Comparison of ENCODE assay signal across 17 cellular contexts in the genomic region with DNA sequence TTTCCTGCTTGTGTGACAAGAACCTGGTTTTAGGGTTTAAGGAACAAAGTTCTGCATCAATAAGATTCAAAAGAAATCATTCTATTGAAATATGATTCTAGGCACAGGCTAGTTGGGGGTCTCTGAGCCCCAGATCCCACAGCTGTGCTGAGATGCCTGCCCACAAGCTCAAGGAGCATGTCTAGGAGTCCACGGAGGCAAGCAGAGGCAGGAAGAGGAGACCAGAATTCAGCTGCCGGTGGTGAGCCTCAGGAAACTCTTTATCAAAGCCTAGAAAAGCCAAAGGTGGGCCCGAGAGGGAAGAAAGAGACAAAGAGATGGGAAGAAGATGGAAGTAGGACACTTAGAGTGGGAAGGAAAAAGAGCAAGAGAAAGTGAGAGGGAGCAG. TPM values are rescaled to one million over a fixed set of nuclear protein-coding genes. Genes with fewer than 3 reads are reported as not detected.
DNase-seq lines count a peak whose midpoint lies in the region; ATAC-seq, FAIRE-seq and TF ChIP-seq lines count a peak whose summit lies in the region.
"Had no signal": no experiment of that assay in that cellular context is flagged by ENCODE, and none has a peak within 500 bp of the region (broad histone marks: within the 10 kb centered on the region; RNA-seq: fewer than 3 reads in every experiment).

No MANE protein-coding gene starts in this region.

- H3K4me2 ChIP-seq in GM23338 (peak overlapping the region; percentile 63), PC-9 (peak overlapping the region; percentile 22), H1 (ENCODE audit: insufficient read depth in 1 of 2, low read depth in 2 of 2, low read length in 2 of 2) (no peak overlapping the region)

- no peak overlapping the region for H4K8ac ChIP-seq in H1 (ENCODE audit: extremely low read depth, insufficient read depth, low read length)

- H2AK5ac ChIP-seq in H1 (ENCODE audit: low read depth, low read length) = peak overlapping the region; percentile 85; the same call in 1 of the 2 replicates

- TF ChIP-seq CTCF in GM23338 (conservative IDR thresholded peaks at IDR 0.05; ENCODE audit: low read depth in 2 of 2) = no peak
- no peak for TF ChIP-seq CTCF in PC-9 (conservative IDR thresholded peaks at IDR 0.05)
- no peak for TF ChIP-seq CTCF in H1 (IDR thresholded peaks at IDR 0.05; ENCODE audit: control extremely low read depth in 1 of 3, insufficient read depth in 1 of 3, low read depth in 1 of 3, low read length in 3 of 3)
- no peak for TF ChIP-seq CTCF in osteocyte (IDR thresholded peaks at IDR 0.05)

- H2BK5ac ChIP-seq in H1 (ENCODE audit: low read depth, low read length) = peak overlapping the region; percentile 49

- H3K18ac ChIP-seq in H1 (ENCODE audit: extremely low read depth, low read length) = no peak overlapping the region

- H2AFZ ChIP-seq in GM23338 = no peak overlapping the region
- peak overlapping the region; percentile 52; the same call in 1 of the 2 replicates for H2AFZ ChIP-seq in PC-9
- no peak overlapping the region for H2AFZ ChIP-seq in H1 (ENCODE audit: low read length)

- H3K27me3 ChIP-seq in GM23338 (ENCODE audit: insufficient read depth) (no peaks in the 10 kb centered on the region), PC-9 (ENCODE audit: insufficient read depth, low read depth) (no peaks in the 10 kb centered on the region), H1 (replicated peaks in 1 of 4; ENCODE audit: control insufficient read depth in 3 of 4, extremely low read depth in 1 of 4, insufficient read depth in 3 of 4, low read length in 3 of 4) (no peaks in the 10 kb centered on the region), HAP-1 (ENCODE audit: low read depth) (no peaks in the 10 kb centered on the region)
- H3K27me3 ChIP-seq: brain microvascular endothelial cell, tibial artery had no signal

- H2BK12ac ChIP-seq in H1 (ENCODE audit: low read depth, low read length) = peak overlapping the region; percentile 41; the same call in 1 of the 2 replicates

- no peak overlapping the region for H3K23ac ChIP-seq in H1 (ENCODE audit: insufficient read length)

- no peaks in the 10 kb centered on the region for H4K20me1 ChIP-seq in GM23338 (replicated peaks; ENCODE audit: insufficient read depth)
- H4K20me1 ChIP-seq in PC-9 (ENCODE audit: insufficient read depth) = no peaks in the 10 kb centered on the region
- no peaks in the 10 kb centered on the region for H4K20me1 ChIP-seq in H1 (replicated peaks in 1 of 2; ENCODE audit: control insufficient read depth in 1 of 2, insufficient read depth in 2 of 2, low read length in 2 of 2)

- POLR2A ChIA-PET in PC-9 (lab: Charles Lee; ENCODE audit: unreplicated experiment) (interaction anchor here (0.6 to 1.0 kb wide), 7 partner anchors 11 to 43 kb away, joined by 3 to 19 read pairs (median 4); no protein-coding TSS in a partner anchor), H1 (lab: Charles Lee; ENCODE audit: partially characterized antibody) (interaction anchor here (0.8 to 27.8 kb wide), 9 partner anchors 10 to 326 kb away, joined by 3 to 452 read pairs (median 4); partner anchors contain the start of genes DDR1 and IER3)

- H3K9me3 ChIP-seq in PC-9 (ENCODE audit: insufficient read depth, low read depth) (no peaks in the 10 kb centered on the region), H1 (ENCODE audit: insufficient read depth in 2 of 2, low read depth in 1 of 2, low read length in 1 of 2) (peaks cover 0 to 9% of the 10 kb centered on the region in 2 experiments; a peak in 2 of 4 replicates), HAP-1 (no peaks in the 10 kb centered on the region)
- H3K9me3 ChIP-seq: prostate gland, tibial artery had no signal

- H3K27ac ChIP-seq in GM23338 (ENCODE audit: low read depth) (peak overlapping the region; percentile 88), PC-9 (no peak overlapping the region), H1 (ENCODE audit: low read depth, low read length) (peak overlapping the region; percentile 25; the same call in 1 of the 2 replicates)
- H3K27ac ChIP-seq: brain microvascular endothelial cell, prostate gland, tibial artery had no signal

- H3K79me1 ChIP-seq in H1 (ENCODE audit: low read depth, low read length) = no peaks in the 10 kb centered on the region

- 97% methylated on average over 3 of the region's 3 CpGs; no CpG with 5 or more reads in 1 of the 2 experiments for WGBS in H1 (ENCODE audit: extremely low coverage in 1 of 2, insufficient coverage in 1 of 2, insufficient read length in 1 of 2, insufficient replicate concordance in 2 of 2, low coverage in 1 of 2, low lambda C conversion rate in 2 of 2, missing lambda C conversion rate in 1 of 2), 2 experiments

- H3K27ac Mint-ChIP-seq in GM23338 (no peak overlapping the region), osteocyte (ENCODE audit: unreplicated experiment) (peak overlapping the region; percentile 67)
- H3K27ac Mint-ChIP-seq: activated CD4-positive, alpha-beta T cell treated with anti-CD3 and anti-CD28 coated beads for 36 hours; activated T-cell treated with anti-CD3 and anti-CD28 coated beads, Interleukin-2, amount 50 U/mL, for 24 hours; B cell had no signal

- H3K4me1 ChIP-seq in GM23338 (ENCODE audit: insufficient read depth) (peaks cover 60% of the 10 kb centered on the region), PC-9 (replicated peaks; ENCODE audit: insufficient read depth) (peaks cover 34% of the 10 kb centered on the region), H1 (replicated peaks in 1 of 4; ENCODE audit: control insufficient read depth in 3 of 4, insufficient read depth in 4 of 4, low read length in 3 of 4) (peaks cover 5 to 17% (median 7%) of the 10 kb centered on the region in 4 experiments), HAP-1 (peaks cover 39% of the 10 kb centered on the region)
- H3K4me1 ChIP-seq: prostate gland had no signal

- no peaks in the 10 kb centered on the region for H3K23me2 ChIP-seq in H1 (ENCODE audit: low read depth, low read length)

- peaks cover 12% of the 10 kb centered on the region for H3K27me3 Mint-ChIP-seq in GM23338 (ENCODE audit: insufficient read depth, low read depth, poor library complexity)
- H3K27me3 Mint-ChIP-seq in osteocyte (ENCODE audit: unreplicated experiment) = no peaks in the 10 kb centered on the region
- H3K27me3 Mint-ChIP-seq: activated CD4-positive, alpha-beta T cell treated with anti-CD3 and anti-CD28 coated beads for 36 hours; activated T-cell treated with anti-CD3 and anti-CD28 coated beads, Interleukin-2, amount 50 U/mL, for 24 hours had no signal

- peaks cover 11% of the 10 kb centered on the region; the same call in 1 of the 2 replicates for H3K9me2 ChIP-seq in GM23338 (ENCODE audit: insufficient read depth)
- no peaks in the 10 kb centered on the region for H3K9me2 ChIP-seq in PC-9 (ENCODE audit: insufficient read depth)

- in situ Hi-C loops in HAP-1 (cut with MboI; ENCODE audit: low sequenced_read_pairs) = no loop called here

- no peak for TF ChIP-seq POLR2A in H1 (IDR thresholded peaks at IDR 0.05; ENCODE audit: control extremely low read depth in 1 of 2, low read depth in 2 of 2, low read length in 2 of 2)

- no peak for FAIRE-seq in H1 (lab: Jason Lieb, UNC)

- peaks cover 15% of the 10 kb centered on the region for H3K79me2 ChIP-seq in GM23338 (replicated peaks; ENCODE audit: insufficient read depth)
- no peaks in the 10 kb centered on the region for H3K79me2 ChIP-seq in PC-9 (ENCODE audit: low read depth)
- H3K79me2 ChIP-seq in H1 (ENCODE audit: control insufficient read depth in 1 of 2, insufficient read depth in 2 of 2, low read length in 2 of 2) = peaks cover 0 to 8% of the 10 kb centered on the region in 2 experiments; a peak in 1 of 4 replicates

- no peak overlapping the region for H3K56ac ChIP-seq in H1 (replicated peaks; ENCODE audit: insufficient read length, low read depth, low read length)

- intact Hi-C loops in PC-9 (cut with micrococcal nuclease; ENCODE audit: unreplicated experiment) = no loop called here
- intact Hi-C loops in left colon (cut with DNase I, micrococcal nuclease) = no loop called here

- peak overlapping the region; percentile 56; the same call in 1 of the 2 replicates for H2BK20ac ChIP-seq in H1 (ENCODE audit: low read length)

- no peak for ATAC-seq in GM23338
- ATAC-seq in left colon = no peak
- ATAC-seq: PC-3 had no signal

- H3K4me3 Mint-ChIP-seq in GM23338 (no peak overlapping the region; the same call in 2 of the 3 replicates), osteocyte (ENCODE audit: unreplicated experiment) (no peak overlapping the region)
- H3K4me3 Mint-ChIP-seq: activated CD4-positive, alpha-beta T cell treated with anti-CD3 and anti-CD28 coated beads for 36 hours; activated T-cell treated with anti-CD3 and anti-CD28 coated beads, Interleukin-2, amount 50 U/mL, for 24 hours; B cell had no signal

- no peak for TF ChIP-seq EP300 in H1 (IDR thresholded peaks at IDR 0.05; ENCODE audit: borderline replicate concordance in 1 of 2, low read depth in 2 of 2, low read length in 2 of 2)

- H2BK120ac ChIP-seq in H1 (replicated peaks; ENCODE audit: low read depth, low read length) = no peak overlapping the region

- peak overlapping the region; percentile 19 for H4K91ac ChIP-seq in H1 (replicated peaks; ENCODE audit: insufficient read length, low read length)

- H3K14ac ChIP-seq in H1 (ENCODE audit: insufficient read length) = no peak overlapping the region

- TF ChIP-seq RAD21 in H1 (IDR thresholded peaks at IDR 0.05 in 1 of 2, conservative IDR thresholded peaks at IDR 0.05 in 1 of 2; ENCODE audit: low read depth in 2 of 2, low read length in 2 of 2) = no peak

- H3K36me3 Mint-ChIP-seq in GM23338 (ENCODE audit: low read depth) (peaks cover 77% of the 10 kb centered on the region), osteocyte (ENCODE audit: unreplicated experiment) (no peaks in the 10 kb centered on the region)

- no peak overlapping the region for H3K9ac ChIP-seq in H1 (replicated peaks in 1 of 4; ENCODE audit: extremely low read depth in 1 of 4, low read depth in 3 of 4, low read length in 3 of 4)

- H3K9me3 Mint-ChIP-seq in GM23338 (peaks cover 36% of the 10 kb centered on the region), osteocyte (ENCODE audit: unreplicated experiment) (no peaks in the 10 kb centered on the region)
- H3K9me3 Mint-ChIP-seq: activated T-cell treated with anti-CD3 and anti-CD28 coated beads, Interleukin-2, amount 50 U/mL, for 24 hours; IgD-negative memory B cell had no signal

- no peak overlapping the region; the same call in 1 of the 2 replicates for H3K4me3 ChIP-seq in GM23338
- H3K4me3 ChIP-seq in PC-9 = no peak overlapping the region
- H3K4me3 ChIP-seq in H1 (ENCODE audit: extremely low read depth in 1 of 4, insufficient read depth in 2 of 4, low read depth in 3 of 4, low read length in 4 of 4) = no peak overlapping the region
- H3K4me3 ChIP-seq in HAP-1 = no peak overlapping the region
- H3K4me3 ChIP-seq: prostate gland, tibial artery had no signal

- CTCF ChIA-PET in PC-9 (lab: Charles Lee) = interaction anchor here (0.6 to 1.2 kb wide), 9 partner anchors 12 to 227 kb away, joined by 3 to 16 read pairs (median 4); partner anchors contain the start of gene VARS2
- CTCF ChIA-PET in H1 (lab: Charles Lee; ENCODE audit: partially characterized antibody) = interaction anchor here (0.9 to 23.9 kb wide), 9 partner anchors 12 to 349 kb away, joined by 3 to 610 read pairs (median 4); partner anchors contain the start of genes DDR1 and VARS2

- H3K36me3 ChIP-seq in GM23338 (ENCODE audit: insufficient read depth) (peaks cover 33% of the 10 kb centered on the region), PC-9 (ENCODE audit: low read depth) (no peaks in the 10 kb centered on the region), H1 (ENCODE audit: control insufficient read depth in 2 of 4, insufficient read depth in 4 of 4, low read length in 3 of 4) (peaks cover 6 to 70% (median 42%) of the 10 kb centered on the region in 4 experiments), HAP-1 (replicated peaks) (no peaks in the 10 kb centered on the region)
- H3K36me3 ChIP-seq: brain microvascular endothelial cell, prostate gland, tibial artery had no signal

- DNase-seq in GM23338 (ENCODE audit: low spot score) (no peak), PC-9 (no peak), H1 (ENCODE audit: low read depth in 1 of 2, low spot score in 2 of 2) (no peak), osteocyte (ENCODE audit: extremely low spot score, unreplicated experiment) (no peak), KG1 (lab: John Stamatoyannopoulos, UW) (no peak), HAP-1 (ENCODE audit: low spot score in 2 of 2) (no peak), left colon (no peak)
- DNase-seq: activated CD4-positive, alpha-beta T cell treated with anti-CD3 and anti-CD28 coated beads for 36 hours; activated T-cell treated with anti-CD3 and anti-CD28 coated beads, Interleukin-2, amount 50 U/mL, for 24 hours; midbrain; NCI-H510A; PC-3; tibial artery had no signal

- H3K4ac ChIP-seq in H1 (replicated peaks; ENCODE audit: insufficient read length, low read depth, low read length) = no peak overlapping the region

- H3F3A ChIP-seq in GM23338 (replicated peaks; ENCODE audit: low read depth) (peaks cover 12% of the 10 kb centered on the region), PC-9 (ENCODE audit: insufficient read depth, low read depth) (peaks cover 7% of the 10 kb centered on the region; the same call in 1 of the 2 replicates)

- BruUV-seq in PC-9 (replicated peaks; lab: Mats Ljungman, UMichigan) = TSS peak; percentile 65

- H2BK15ac ChIP-seq in H1 (ENCODE audit: low read length) = no peak overlapping the region

- H3K4me1 Mint-ChIP-seq in GM23338 (peaks cover 64% of the 10 kb centered on the region), osteocyte (ENCODE audit: unreplicated experiment) (peaks cover 56% of the 10 kb centered on the region)

- no peak overlapping the region for H4K5ac ChIP-seq in H1 (ENCODE audit: insufficient read length, low read depth, low read length)

RNA-seq across cellular contexts. Expression of gene DDR1, which starts 40.7 kb away (rescaled TPM):
- total RNA-seq in GM23338 (2014; rRNA removed; shearing (Covaris generic)) = 140 and 154 TPM in 2 replicates
- polyA plus RNA-seq in GM23338 (2016; fragmentation: Nextera tagmentation; extraction: Ambion mirVana) (58.3 and 71.6 TPM in 2 replicates), H1 (2011; rRNA removed) (99.4 and 134 TPM in 2 replicates)
- total RNA-seq in PC-9 (2021) (267 and 269 TPM in 2 replicates), osteocyte (130 and 146 TPM in 2 replicates), left colon (100 to 1,000 TPM; 297 to 333 TPM)
- 181 and 182 TPM in 2 replicates for total RNA-seq in H1 (2021; fragmentation: NEBNext Ultra II Directional; extraction: Animal tissue kit (Norgen Biotek cat#: 25700))
- polyA plus RNA-seq in H1 (2011; cell fraction: cytosol; rRNA removed) = 110 TPM
- 240 TPM for polyA plus RNA-seq in H1 (2011; cell fraction: nucleus; rRNA removed)
- polyA plus RNA-seq in H1 (2012, experiment 1 of 2) = 139 to 201 TPM (median 179 TPM) in 4 replicates
- polyA plus RNA-seq in H1 (2012, experiment 2 of 2) = 146 TPM
- polyA plus RNA-seq in H1 (2013, experiment 1 of 2) = 128 TPM
- polyA plus RNA-seq in H1 (2013, experiment 2 of 2) = 135 TPM
- polyA minus RNA-seq in H1 (2011; rRNA and poly(A)+ RNA removed) = 116 and 120 TPM in 2 replicates
- polyA minus RNA-seq in H1 (2011; cell fraction: cytosol; rRNA and poly(A)+ RNA removed) = 196 TPM
- 121 TPM for polyA minus RNA-seq in H1 (2011; cell fraction: nucleus; rRNA and poly(A)+ RNA removed)

Comparison
In these comparisons a context has a peak if more than half of its experiments do, and no peak if none do; other contexts are left out.
1. H3K4me2 ChIP-seq: peak in GM23338 (single experiment) and PC-9 (single experiment); none in H1 (0 of 2).